25 cellular contexts compared by ENCODE assay signal in the genomic region with DNA sequence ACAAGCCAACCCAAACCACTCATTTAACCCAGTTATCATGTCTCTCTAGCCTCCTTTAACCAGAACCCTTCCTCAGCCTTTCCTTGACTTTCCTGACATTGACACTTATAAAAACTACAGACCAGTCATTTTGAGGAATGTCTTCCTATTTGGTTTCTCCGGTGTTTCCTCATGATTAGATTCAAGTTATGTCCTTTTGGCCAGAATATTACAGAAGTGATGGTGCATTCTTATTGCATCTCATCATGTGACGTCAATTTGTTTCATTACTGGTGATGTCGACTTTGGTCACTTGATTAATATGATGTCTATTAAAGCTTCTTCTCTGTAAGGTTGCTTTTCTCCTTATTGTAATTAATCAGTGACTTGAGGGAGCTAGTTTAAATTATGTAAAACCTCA. TPM values are rescaled to one million over a fixed set of nuclear protein-coding genes. Genes with fewer than 3 reads are reported as not detected.
A peak's percentile ranks its signal among the peaks of the same experiment; 100 is the strongest.
DNase-seq lines count a peak whose midpoint lies in the region; ATAC-seq and TF ChIP-seq lines count a peak whose summit lies in the region.
"Had no signal": no experiment of that assay in that cellular context is flagged by ENCODE, and none has a peak within 500 bp of the region (broad histone marks: within the 10 kb centered on the region; RNA-seq: fewer than 3 reads in every experiment).

No MANE protein-coding gene starts in this region.

- peaks cover 10% of the 10 kb centered on the region for H3K9me3 ChIP-seq in CD4-positive, alpha-beta T cell (ENCODE audit: control insufficient read depth, low read length)
- H3K9me3 ChIP-seq in T-helper 17 cell (ENCODE audit: control insufficient read depth, low read length, poor library complexity, severe bottlenecking) = no peaks in the 10 kb centered on the region
- H3K9me3 ChIP-seq: sigmoid colon had no signal

- H3K27me3 ChIP-seq in CD4-positive, alpha-beta T cell (ENCODE audit: control insufficient read depth, insufficient read depth, low read length) = no peaks in the 10 kb centered on the region
- H3K27me3 ChIP-seq: sigmoid colon had no signal

- peaks cover 8% of the 10 kb centered on the region for H3K36me3 Mint-ChIP-seq in T-helper 1 cell treated with Interleukin-12 subunit alpha and Interleukin-12 subunit beta and Interleukin-4 antibody, amounts not matched to agents 30 μg/mL and 1 μg/mL, for 36 hours (ENCODE audit: low read depth)
- no peaks in the 10 kb centered on the region for H3K36me3 Mint-ChIP-seq in CD4-positive, alpha-beta T cell (ENCODE audit: low read depth)
- peaks cover 3% of the 10 kb centered on the region for H3K36me3 Mint-ChIP-seq in T-helper 17 cell (ENCODE audit: low read depth)
- peaks cover 4 to 6% of the 10 kb centered on the region in 2 donors for H3K36me3 Mint-ChIP-seq in naive B cell

- H3K9me3 Mint-ChIP-seq in T-helper 1 cell treated with Interleukin-12 subunit alpha and Interleukin-12 subunit beta and Interleukin-4 antibody, amounts not matched to agents 30 μg/mL and 1 μg/mL, for 36 hours = peaks cover 13% of the 10 kb centered on the region
- peaks cover 9% of the 10 kb centered on the region for H3K9me3 Mint-ChIP-seq in CD4-positive, alpha-beta T cell
- H3K9me3 Mint-ChIP-seq in naive B cell = no peaks in the 10 kb centered on the region

- no peak for DNase-seq in T-helper 1 cell
- no peak for DNase-seq in CD4-positive, alpha-beta T cell
- no peak for DNase-seq in T-helper 17 cell
- no peak for DNase-seq in naive B cell
- no peak for DNase-seq in NCI-H146 (lab: John Stamatoyannopoulos, UW)
- DNase-seq: activated naive CD4-positive, alpha-beta T cell treated with anti-CD3 and anti-CD28 coated beads, Interleukin-2, amount 10 ng/mL, durations not matched to agents 7 days and 5 days; aorta; central memory CD4-positive, alpha-beta T cell; COR-L47; dermis blood vessel endothelial cell; DMS79 treated with DMSO at 0.1 percent for 48 hours; H7; kidney; NCI-H1092 treated with DMSO at 0.1 percent for 48 hours; NCI-H2029; NCI-H2227 treated with DMSO at 0.1 percent for 48 hours; sigmoid colon; stimulated activated CD4-positive, alpha-beta T cell treated with anti-CD3 and anti-CD28 coated beads, Interleukin-15, amount 100 ng/mL, for 24 hours; T1000; trophoblast cell had no signal

- TF ChIP-seq CTCF in CD4-positive, alpha-beta T cell (IDR thresholded peaks at IDR 0.05) = no peak

- peaks cover 64% of the 10 kb centered on the region for H3K4me1 Mint-ChIP-seq in T-helper 1 cell treated with Interleukin-12 subunit alpha and Interleukin-12 subunit beta and Interleukin-4 antibody, amounts not matched to agents 30 μg/mL and 1 μg/mL, for 36 hours (ENCODE audit: low read depth)
- H3K4me1 Mint-ChIP-seq in CD4-positive, alpha-beta T cell (ENCODE audit: low read depth) = peaks cover 77% of the 10 kb centered on the region
- H3K4me1 Mint-ChIP-seq in T-helper 17 cell = peaks cover 59% of the 10 kb centered on the region
- peaks cover 78 to 97% (median 96%) of the 10 kb centered on the region in 3 donors for H3K4me1 Mint-ChIP-seq in naive B cell

- no peak overlapping the region for H3K4me3 Mint-ChIP-seq in T-helper 1 cell treated with Interleukin-12 subunit alpha and Interleukin-12 subunit beta and Interleukin-4 antibody, amounts not matched to agents 30 μg/mL and 1 μg/mL, for 36 hours
- no peak overlapping the region for H3K4me3 Mint-ChIP-seq in CD4-positive, alpha-beta T cell
- H3K4me3 Mint-ChIP-seq in T-helper 17 cell (no peak overlapping the region), naive B cell (peak overlapping the region in 5 of 8 donors; percentile 25 to 65 (median 41))
- H3K4me3 Mint-ChIP-seq: activated naive CD4-positive, alpha-beta T cell treated with anti-CD3 and anti-CD28 coated beads, Interleukin-2, amount 10 ng/mL, durations not matched to agents 7 days and 5 days; activated T-helper 1 cell treated with anti-CD3 and anti-CD28 coated beads, Interleukin-12 subunit alpha, Interleukin-12 subunit beta, Interleukin-2, Interleukin-4 antibody, amounts not matched to agents 30 ng/mL and 10 ng/mL and 1 ng/mL, durations not matched to agents 14 hours and 24 hours and 36 hours had no signal

- ATAC-seq in CD4-positive, alpha-beta T cell (ENCODE audit: poor library complexity) = no peak
- ATAC-seq in T-helper 17 cell (no peak), naive B cell (ENCODE audit: low read depth in 2 of 2) (no peak), GM21360 (IDR thresholded peaks at IDR 0.05; ENCODE audit: unreplicated experiment) (no peak), HG02571 (IDR thresholded peaks at IDR 0.05; ENCODE audit: unreplicated experiment) (no peak)

- peak overlapping the region; percentile 0 for H3K27ac Mint-ChIP-seq in T-helper 1 cell treated with Interleukin-12 subunit alpha and Interleukin-12 subunit beta and Interleukin-4 antibody, amounts not matched to agents 30 μg/mL and 1 μg/mL, for 36 hours
- peak overlapping the region; percentile 6 for H3K27ac Mint-ChIP-seq in CD4-positive, alpha-beta T cell
- peak overlapping the region; percentile 70 for H3K27ac Mint-ChIP-seq in T-helper 17 cell
- peak overlapping the region; percentile 38 to 98 (median 88) for H3K27ac Mint-ChIP-seq in naive B cell
- H3K27ac Mint-ChIP-seq: activated naive CD4-positive, alpha-beta T cell treated with anti-CD3 and anti-CD28 coated beads, Interleukin-2, amount 10 ng/mL, durations not matched to agents 7 days and 5 days; activated T-helper 1 cell treated with anti-CD3 and anti-CD28 coated beads, Interleukin-12 subunit alpha, Interleukin-12 subunit beta, Interleukin-2, Interleukin-4 antibody, amounts not matched to agents 30 ng/mL and 10 ng/mL and 1 ng/mL, durations not matched to agents 14 hours and 24 hours and 36 hours had no signal

- no peak overlapping the region for H3K27ac ChIP-seq in CD4-positive, alpha-beta T cell (ENCODE audit: low read depth, low read length)
- H3K27ac ChIP-seq: 22Rv1, sigmoid colon had no signal

- CTCF ChIA-PET in CD4-positive, alpha-beta T cell (lab: Charles Lee) = no interaction called here

- no peaks in the 10 kb centered on the region for H3K27me3 Mint-ChIP-seq in T-helper 1 cell treated with Interleukin-12 subunit alpha and Interleukin-12 subunit beta and Interleukin-4 antibody, amounts not matched to agents 30 μg/mL and 1 μg/mL, for 36 hours (ENCODE audit: low read depth)
- no peaks in the 10 kb centered on the region for H3K27me3 Mint-ChIP-seq in CD4-positive, alpha-beta T cell
- H3K27me3 Mint-ChIP-seq in T-helper 17 cell (no peaks in the 10 kb centered on the region), naive B cell (no peaks in the 10 kb centered on the region)
- H3K27me3 Mint-ChIP-seq: activated naive CD4-positive, alpha-beta T cell treated with anti-CD3 and anti-CD28 coated beads, Interleukin-2, amount 10 ng/mL, durations not matched to agents 7 days and 5 days had no signal

- POLR2A ChIA-PET in CD4-positive, alpha-beta T cell (lab: Charles Lee) = interaction anchor here (3.3 kb wide), 1 partner anchor 13 kb away, joined by 11 read pairs; no protein-coding TSS in a partner anchor

- intact Hi-C loops in CD4-positive, alpha-beta T cell (cut with DNase I, micrococcal nuclease) = no loop called here

RNA-seq across cellular contexts. Expression of a gene that starts 6.1 kb away (rescaled TPM):
- 10 to 100 TPM; 42.3 to 44.6 TPM for total RNA-seq in CD4-positive, alpha-beta T cell
- 100 to 1,000 TPM in 1 of 2 donors, 10 to 100 TPM in 1; 88.0 to 101 TPM for total RNA-seq in T-helper 17 cell
- 100 to 1,000 TPM; 273 to 418 (median 333) TPM for polyA plus RNA-seq in naive B cell (ENCODE audit: low read depth in 6 of 6)

Comparison
In these comparisons a context has a peak if more than half of its experiments do, and no peak if none do; other contexts are left out.
1. H3K27ac Mint-ChIP-seq: peak in every context shown above with its lines; median percentile 88 in naive B cell; 70 in T-helper 17 cell; 6 in CD4-positive, alpha-beta T cell; 0 in T-helper 1 cell treated with Interleukin-12 subunit alpha and Interleukin-12 subunit beta and Interleukin-4 antibody, amounts not matched to agents 30 μg/mL and 1 μg/mL, for 36 hours.
2. H3K4me3 Mint-ChIP-seq: peak in naive B cell (5 of 8); none in T-helper 1 cell treated with Interleukin-12 subunit alpha and Interleukin-12 subunit beta and Interleukin-4 antibody, amounts not matched to agents 30 μg/mL and 1 μg/mL, for 36 hours (single experiment), CD4-positive, alpha-beta T cell (single experiment) and T-helper 17 cell (single experiment).